22 cellular contexts compared by ENCODE assay signal in genomic region chr5:132788508-132788907, GRCh38. TPM values are rescaled to one million over a fixed set of nuclear protein-coding genes. Genes with fewer than 3 reads are reported as not detected.
"Had no signal": no experiment of that assay in that cellular context is flagged by ENCODE, and none has a peak within 500 bp of the region (broad histone marks: within the 10 kb centered on the region; RNA-seq: fewer than 3 reads in every experiment).

No MANE protein-coding gene starts in this region.

- ATAC-seq: activated CD4-positive, alpha-beta T cell treated with anti-CD3 and anti-CD28 coated beads for 36 hours; body of pancreas; heart right ventricle; stimulated activated effector memory CD8-positive, alpha-beta T cell treated with anti-CD3 and anti-CD28 coated beads, Interleukin-12 subunit alpha, Interleukin-12 subunit beta, amount 100 ng/mL, for 72 hours; stimulated activated naive CD8-positive, alpha-beta T cell treated with anti-CD3 and anti-CD28 coated beads, Interleukin-15, amount 100 ng/mL, for 72 hours had no signal

- H3K27ac Mint-ChIP-seq: activated B cell treated with CpG ODN at 0.5 μM for 24 hours; activated CD4-positive, alpha-beta T cell treated with anti-CD3 and anti-CD28 coated beads for 36 hours; activated naive CD4-positive, alpha-beta T cell treated with anti-CD3 and anti-CD28 coated beads, Interleukin-2, amount 50 U/mL, for 24 hours; stimulated activated effector memory CD8-positive, alpha-beta T cell treated with anti-CD3 and anti-CD28 coated beads, Interleukin-12 subunit alpha, Interleukin-12 subunit beta, amount 100 ng/mL, for 72 hours had no signal

- H3K9me3 Mint-ChIP-seq: activated B cell treated with CpG ODN at 0.5 μM for 24 hours; activated naive CD4-positive, alpha-beta T cell treated with anti-CD3 and anti-CD28 coated beads, Interleukin-2, amount 50 U/mL, for 24 hours; stimulated activated effector memory CD8-positive, alpha-beta T cell treated with anti-CD3 and anti-CD28 coated beads, Interleukin-12 subunit alpha, Interleukin-12 subunit beta, amount 100 ng/mL, for 72 hours; stimulated activated naive CD8-positive, alpha-beta T cell treated with anti-CD3 and anti-CD28 coated beads, Interleukin-15, amount 100 ng/mL, for 72 hours had no signal

- DNase-seq: activated B cell treated with CpG ODN at 0.5 μM for 24 hours; activated CD4-positive, alpha-beta T cell treated with anti-CD3 and anti-CD28 coated beads for 36 hours; activated CD4-positive, alpha-beta T cell treated with anti-CD3 and anti-CD28 coated beads, Interleukin-2, amount 50 U/mL, for 4 hours; activated gamma-delta T cell treated with Interleukin-2 at 50 U/mL for 16 hours; anterior cingulate cortex; body of pancreas; heart right ventricle; kidney; naive B cell; occipital lobe; right lobe of liver; stimulated activated CD4-positive, alpha-beta T cell treated with anti-CD3 and anti-CD28 coated beads, Interleukin-2, amount 100 ng/mL, for 24 hours; stimulated activated naive CD8-positive, alpha-beta T cell treated with anti-CD3 and anti-CD28 coated beads, Interleukin-15, amount 100 ng/mL, for 72 hours; T-helper 1 cell; uterus had no signal

- H3K4me3 Mint-ChIP-seq: activated B cell treated with CpG ODN at 0.5 μM for 24 hours; activated CD4-positive, alpha-beta T cell treated with anti-CD3 and anti-CD28 coated beads for 36 hours; activated naive CD4-positive, alpha-beta T cell treated with anti-CD3 and anti-CD28 coated beads, Interleukin-2, amount 50 U/mL, for 24 hours; naive B cell; stimulated activated effector memory CD8-positive, alpha-beta T cell treated with anti-CD3 and anti-CD28 coated beads, Interleukin-12 subunit alpha, Interleukin-12 subunit beta, amount 100 ng/mL, for 72 hours; stimulated activated naive CD8-positive, alpha-beta T cell treated with anti-CD3 and anti-CD28 coated beads, Interleukin-15, amount 100 ng/mL, for 72 hours had no signal

- H3K36me3 Mint-ChIP-seq: activated naive CD4-positive, alpha-beta T cell treated with anti-CD3 and anti-CD28 coated beads, Interleukin-2, amount 50 U/mL, for 24 hours; stimulated activated effector memory CD8-positive, alpha-beta T cell treated with anti-CD3 and anti-CD28 coated beads, Interleukin-12 subunit alpha, Interleukin-12 subunit beta, amount 100 ng/mL, for 72 hours had no signal

- H3K4me1 Mint-ChIP-seq: activated B cell treated with CpG ODN at 0.5 μM for 24 hours; activated CD4-positive, alpha-beta T cell treated with anti-CD3 and anti-CD28 coated beads for 36 hours; activated naive CD4-positive, alpha-beta T cell treated with anti-CD3 and anti-CD28 coated beads, Interleukin-2, amount 50 U/mL, for 24 hours; stimulated activated effector memory CD8-positive, alpha-beta T cell treated with anti-CD3 and anti-CD28 coated beads, Interleukin-12 subunit alpha, Interleukin-12 subunit beta, amount 100 ng/mL, for 72 hours had no signal

RNA-seq across cellular contexts. Expression of gene SOWAHA, which starts 24.6 kb away (rescaled TPM):
- total RNA-seq: activated B cell treated with CpG ODN at 0.5 μM for 24 hours, cardiac muscle cell, chondrocyte, mesenteric fat pad had no signal

RNA-seq across cellular contexts. Expression of gene CCNI2, which starts 41.3 kb away (rescaled TPM):
- total RNA-seq: cardiac muscle cell, chondrocyte, fibroblast of villous mesenchyme, mesenteric fat pad, tibial nerve, uterus had no signal
